1 cellular context compared by ENCODE assay signal in the genomic region with DNA sequence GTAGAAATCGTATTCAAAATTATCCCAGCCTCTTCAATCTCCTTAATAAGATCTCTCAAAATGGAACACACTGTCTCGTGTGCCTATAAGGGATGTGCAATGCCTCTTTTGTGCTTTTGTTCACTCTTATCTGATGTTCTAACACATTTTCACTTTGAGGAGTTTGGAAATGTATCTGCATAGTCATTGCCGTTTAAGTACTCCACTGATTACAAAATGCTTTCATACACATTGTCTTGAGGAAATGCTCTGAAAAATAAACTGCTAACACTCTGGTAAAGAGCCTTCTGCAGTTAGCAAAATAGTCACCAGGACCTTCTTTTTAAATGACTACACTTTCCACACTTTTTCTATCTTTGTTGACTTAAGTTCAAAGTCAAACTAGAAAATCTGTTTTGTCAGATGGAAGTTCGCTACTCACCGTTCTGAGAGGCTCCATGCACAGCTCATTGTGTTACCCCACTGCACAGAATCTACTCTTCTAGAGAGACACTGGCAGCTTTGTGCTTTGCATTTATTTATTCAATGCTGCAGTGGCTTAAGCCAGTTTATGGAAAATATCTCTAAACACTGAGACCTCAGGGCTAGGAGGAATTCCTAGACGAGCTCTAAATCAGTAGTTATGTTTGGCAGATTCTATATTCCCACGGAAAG.
TF ChIP-seq lines count a peak whose summit lies in the region.

No MANE protein-coding gene starts in this region.

TF ChIP-seq in A549, 52 proteins besides CTCF, POLR2A, EP300 and RAD21 (continued from another document):
- TF ChIP-seq, protein P1, sequence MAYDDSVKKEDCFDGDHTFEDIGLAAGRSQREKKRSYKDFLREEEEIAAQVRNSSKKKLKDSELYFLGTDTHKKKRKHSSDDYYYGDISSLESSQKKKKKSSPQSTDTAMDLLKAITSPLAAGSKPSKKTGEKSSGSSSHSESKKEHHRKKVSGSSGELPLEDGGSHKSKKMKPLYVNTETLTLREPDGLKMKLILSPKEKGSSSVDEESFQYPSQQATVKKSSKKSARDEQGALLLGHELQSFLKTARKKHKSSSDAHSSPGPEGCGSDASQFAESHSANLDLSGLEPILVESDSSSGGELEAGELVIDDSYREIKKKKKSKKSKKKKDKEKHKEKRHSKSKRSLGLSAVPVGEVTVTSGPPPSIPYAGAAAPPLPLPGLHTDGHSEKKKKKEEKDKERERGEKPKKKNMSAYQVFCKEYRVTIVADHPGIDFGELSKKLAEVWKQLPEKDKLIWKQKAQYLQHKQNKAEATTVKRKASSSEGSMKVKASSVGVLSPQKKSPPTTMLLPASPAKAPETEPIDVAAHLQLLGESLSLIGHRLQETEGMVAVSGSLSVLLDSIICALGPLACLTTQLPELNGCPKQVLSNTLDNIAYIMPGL (CRISPR knock-in tag; IDR thresholded peaks at IDR 0.05; ENCODE audit: borderline replicate concordance), result no peak
- TF ChIP-seq BHLHE40 (IDR thresholded peaks at IDR 0.05; ENCODE audit: low read depth, low read length) (no peak), EHF (CRISPR knock-in tag; IDR thresholded peaks at IDR 0.05) (no peak), KDM5A (IDR thresholded peaks at IDR 0.05) (no peak), ZC3H11A (IDR thresholded peaks at IDR 0.05) (no peak), ESRRA (IDR thresholded peaks at IDR 0.05; ENCODE audit: borderline replicate concordance, low read length) (no peak), HOXA7 (CRISPR knock-in tag; IDR thresholded peaks at IDR 0.05) (no peak), HDAC2 (IDR thresholded peaks at IDR 0.05) (no peak)
- TF ChIP-seq, protein P2, sequence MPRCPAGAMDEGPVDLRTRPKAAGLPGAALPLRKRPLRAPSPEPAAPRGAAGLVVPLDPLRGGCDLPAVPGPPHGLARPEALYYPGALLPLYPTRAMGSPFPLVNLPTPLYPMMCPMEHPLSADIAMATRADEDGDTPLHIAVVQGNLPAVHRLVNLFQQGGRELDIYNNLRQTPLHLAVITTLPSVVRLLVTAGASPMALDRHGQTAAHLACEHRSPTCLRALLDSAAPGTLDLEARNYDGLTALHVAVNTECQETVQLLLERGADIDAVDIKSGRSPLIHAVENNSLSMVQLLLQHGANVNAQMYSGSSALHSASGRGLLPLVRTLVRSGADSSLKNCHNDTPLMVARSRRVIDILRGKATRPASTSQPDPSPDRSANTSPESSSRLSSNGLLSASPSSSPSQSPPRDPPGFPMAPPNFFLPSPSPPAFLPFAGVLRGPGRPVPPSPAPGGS (IDR thresholded peaks at IDR 0.05), result no peak
